13 cellular contexts compared by ENCODE assay signal in genomic region chr16:88282221-88283041, GRCh38.
DNase-seq lines count a peak whose midpoint lies in the region; ATAC-seq lines count a peak whose summit lies in the region.
"Had no signal": no experiment of that assay in that cellular context is flagged by ENCODE, and none has a peak within 500 bp of the region (broad histone marks: within the 10 kb centered on the region; RNA-seq: fewer than 3 reads in every experiment).

No MANE protein-coding gene starts in this region.

- peaks cover 7 to 12% of the 10 kb centered on the region in 2 donors for H3K36me3 Mint-ChIP-seq in activated naive CD4-positive, alpha-beta T cell treated with anti-CD3 and anti-CD28 coated beads, Interleukin-2, amount 50 U/mL, for 72 hours

- no peak for ATAC-seq in activated naive CD4-positive, alpha-beta T cell treated with anti-CD3 and anti-CD28 coated beads, Interleukin-2, amount 50 U/mL, for 72 hours
- ATAC-seq: naive thymus-derived CD4-positive, alpha-beta T cell had no signal

- H3K27ac Mint-ChIP-seq in activated naive CD4-positive, alpha-beta T cell treated with anti-CD3 and anti-CD28 coated beads, Interleukin-2, amount 50 U/mL, for 72 hours = no peak overlapping the region
- H3K27ac Mint-ChIP-seq: naive thymus-derived CD4-positive, alpha-beta T cell had no signal

- DNase-seq in D341Med (ENCODE audit: low spot score) (peak; percentile 77), LoVo (ENCODE audit: low spot score) (peak; percentile 27), epidermal melanocyte (ENCODE audit: insufficient read length, low spot score) (peak; percentile 44), myocyte (ENCODE audit: low read depth) (peak; percentile 81), activated gamma-delta T cell treated with Interleukin-2 at 50 U/mL for 16 hours (no peak), Kasumi-1 (lab: John Stamatoyannopoulos, UW) (no peak)
- no peak for DNase-seq in stimulated activated CD4-positive, alpha-beta T cell treated with anti-CD3 and anti-CD28 coated beads, Interleukin-4, amount 100 ng/mL, for 24 hours
- DNase-seq in activated naive CD4-positive, alpha-beta T cell treated with anti-CD3 and anti-CD28 coated beads, Interleukin-2, amount 50 U/mL, for 72 hours (ENCODE audit: low spot score in 2 of 2) = no peak
- DNase-seq: activated CD4-positive, alpha-beta T cell treated with anti-CD3 and anti-CD28 coated beads, Interleukin-2, amount 50 U/mL, for 1 hour; activated effector memory CD4-positive, alpha-beta T cell treated with Interleukin-2 at 50 U/mL for 16 hours; naive thymus-derived CD4-positive, alpha-beta T cell; NCI-H1436; T-helper 1 cell had no signal

- H3K9me3 Mint-ChIP-seq in activated naive CD4-positive, alpha-beta T cell treated with anti-CD3 and anti-CD28 coated beads, Interleukin-2, amount 50 U/mL, for 72 hours = peaks cover 7 to 8% of the 10 kb centered on the region in 2 donors

Comparison
In these comparisons a context has a peak if more than half of its experiments do, and no peak if none do; other contexts are left out.
1. DNase-seq: peak in D341Med (single experiment), LoVo (single experiment), epidermal melanocyte (single experiment) and myocyte (single experiment); none in activated gamma-delta T cell treated with Interleukin-2 at 50 U/mL for 16 hours (single experiment), stimulated activated CD4-positive, alpha-beta T cell treated with anti-CD3 and anti-CD28 coated beads, Interleukin-4, amount 100 ng/mL, for 24 hours (single experiment), Kasumi-1 (0 of 2) and activated naive CD4-positive, alpha-beta T cell treated with anti-CD3 and anti-CD28 coated beads, Interleukin-2, amount 50 U/mL, for 72 hours (0 of 2).